ENCODE assay signal across 19 cellular contexts in genomic region chr16:4520913-4521312, GRCh38. TPM values are rescaled to one million over a fixed set of nuclear protein-coding genes. Genes with fewer than 3 reads are reported as not detected.
DNase-seq lines count a peak whose midpoint lies in the region; ATAC-seq and TF ChIP-seq lines count a peak whose summit lies in the region.
"Had no signal": no experiment of that assay in that cellular context is flagged by ENCODE, and none has a peak within 500 bp of the region (broad histone marks: within the 10 kb centered on the region; RNA-seq: fewer than 3 reads in every experiment).

No MANE protein-coding gene starts in this region.

- intact Hi-C loops in A673 (cut with micrococcal nuclease; ENCODE audit: unreplicated experiment): no loop called here

- H3K27me3 Mint-ChIP-seq in nephron progenitor cell (ENCODE audit: low read depth, poor library complexity): peaks cover 2% of the 10 kb centered on the region
- H3K27me3 Mint-ChIP-seq in mesothelial cell of epicardium (ENCODE audit: low read depth): no peaks in the 10 kb centered on the region

- ATAC-seq in HG03571 (IDR thresholded peaks at IDR 0.05; ENCODE audit: unreplicated experiment): no peak

- TF ChIP-seq CTCF in A673 (conservative IDR thresholded peaks at IDR 0.05; ENCODE audit: low read depth, low read length): no peak
- no peak for TF ChIP-seq CTCF in choroid plexus epithelial cell (conservative IDR thresholded peaks at IDR 0.05; ENCODE audit: low read depth, low read length)
- TF ChIP-seq CTCF in nephron progenitor cell (IDR thresholded peaks at IDR 0.05): no peak
- TF ChIP-seq CTCF in mesothelial cell of epicardium (IDR thresholded peaks at IDR 0.05; ENCODE audit: unreplicated experiment): no peak

- H3K4me1 Mint-ChIP-seq in nephron progenitor cell (peaks cover 40% of the 10 kb centered on the region), mesothelial cell of epicardium (peaks cover 5% of the 10 kb centered on the region)

- no peaks in the 10 kb centered on the region for H3K36me3 ChIP-seq in A673 (ENCODE audit: insufficient read depth, low read length, poor library complexity, severe bottlenecking)
- no peaks in the 10 kb centered on the region for H3K36me3 ChIP-seq in SK-N-MC (ENCODE audit: insufficient read depth, low read length)

- H3K9ac ChIP-seq in SK-N-MC (ENCODE audit: insufficient read length): no peak overlapping the region

- BruUV-seq in A673 (replicated peaks; lab: Mats Ljungman, UMichigan): no TSS peak

- H3K9me3 ChIP-seq in A673 (ENCODE audit: low read depth, low read length, poor library complexity, severe bottlenecking) (no peaks in the 10 kb centered on the region), SK-N-MC (ENCODE audit: low read depth, low read length) (no peaks in the 10 kb centered on the region)

- peaks cover 27% of the 10 kb centered on the region for H3K4me1 ChIP-seq in A673 (ENCODE audit: insufficient read depth, low read length, poor library complexity, severe bottlenecking)

- H3K27ac ChIP-seq in A673 (ENCODE audit: low read depth, low read length, poor library complexity, severe bottlenecking) (peak overlapping the region; percentile 74), SK-N-MC (peak overlapping the region; percentile 48)
- H3K27ac ChIP-seq: C4-2B, HL-60 had no signal

- CTCF ChIA-PET in A673 (lab: Charles Lee): interaction anchor here (0.6 kb wide), 1 partner anchor 29 kb away, joined by 4 read pairs; no protein-coding TSS in a partner anchor

- no peaks in the 10 kb centered on the region for H3K27me3 ChIP-seq in A673 (replicated peaks; ENCODE audit: insufficient read depth, low read depth, low read length, poor library complexity)

- H3K9me3 Mint-ChIP-seq in nephron progenitor cell (no peaks in the 10 kb centered on the region), mesothelial cell of epicardium (no peaks in the 10 kb centered on the region)

- H3K27ac Mint-ChIP-seq in nephron progenitor cell (peak overlapping the region; percentile 88), mesothelial cell of epicardium (no peak overlapping the region)

- H3K4me3 ChIP-seq in A673 (ENCODE audit: low read depth, low read length, poor library complexity, severe bottlenecking) (no peak overlapping the region), SK-N-MC (no peak overlapping the region), choroid plexus epithelial cell (ENCODE audit: low read depth, low read length) (no peak overlapping the region)

- POLR2A ChIA-PET in A673 (lab: Charles Lee; ENCODE audit: low non-redundant PET): no interaction called here

- DNase-seq in A673 (ENCODE audit: low spot score): no peak
- DNase-seq in SK-N-MC (ENCODE audit: low read depth, low spot score): no peak
- peak; percentile 53 for DNase-seq in choroid plexus epithelial cell (ENCODE audit: low read depth)
- DNase-seq in nephron progenitor cell: no peak
- DNase-seq in mesenteric fat pad (ENCODE audit: low spot score): no peak
- DNase-seq in GOT3 (lab: John Stamatoyannopoulos, UW): no peak
- DNase-seq in mesothelial cell of epicardium (ENCODE audit: low spot score in 2 of 2, unreplicated experiment in 2 of 2): no peak
- DNase-seq: COR-L47, GF-D8, HCEC 1CT, NCI-H1417, NCI-H187 treated with DMSO at 0.1 percent for 48 hours, NCI-H446, NCI-H69, Right ventricle myocardium superior had no signal

- H3K36me3 Mint-ChIP-seq in nephron progenitor cell (ENCODE audit: low read depth) (peaks cover 17% of the 10 kb centered on the region), mesothelial cell of epicardium (peaks cover 4% of the 10 kb centered on the region)

- H3K4me3 Mint-ChIP-seq in nephron progenitor cell (no peak overlapping the region), mesothelial cell of epicardium (no peak overlapping the region)

RNA-seq across cellular contexts. Expression of gene CDIP1, which starts 17.7 kb away (rescaled TPM):
- total RNA-seq in A673 (2021): 12.8 and 14.4 TPM in 2 replicates
- total RNA-seq in mesenteric fat pad: 24.8 TPM
- total RNA-seq in mesothelial cell of epicardium: 24.2 to 28.2 TPM (median 27.0 TPM) in 3 replicates

RNA-seq across cellular contexts. Expression of gene C16orf96, which starts 35.2 kb away (rescaled TPM):
- total RNA-seq in A673 (2021): not detected in 2 replicates
- 0.10 TPM for total RNA-seq in mesenteric fat pad
- total RNA-seq in mesothelial cell of epicardium: 0.45 to 0.95 TPM (median 0.58 TPM) in 3 replicates
- total RNA-seq: Daoy had no signal

RNA-seq across cellular contexts. Expression of gene HMOX2, which starts 44.7 kb away (rescaled TPM):
- 59.4 and 63.0 TPM in 2 replicates for total RNA-seq in A673 (2021)
- total RNA-seq in mesenteric fat pad: 84.1 TPM
- 26.3 to 30.9 TPM (median 27.5 TPM) in 3 replicates for total RNA-seq in mesothelial cell of epicardium

RNA-seq across cellular contexts. Expression of gene NMRAL1, which starts 46.5 kb away (rescaled TPM):
- total RNA-seq in A673 (2021) (85.8 and 98.8 TPM in 2 replicates), mesenteric fat pad (23.4 TPM), mesothelial cell of epicardium (55.3 to 59.1 TPM (median 56.0 TPM) in 3 replicates)
